9 cellular contexts compared by ENCODE assay signal in genomic region chr4:8269535-8270417, GRCh38. TPM values are rescaled to one million over a fixed set of nuclear protein-coding genes. Genes with fewer than 3 reads are reported as not detected.
DNase-seq lines count a peak whose midpoint lies in the region; ATAC-seq and TF ChIP-seq lines count a peak whose summit lies in the region.
"Had no signal": no experiment of that assay in that cellular context is flagged by ENCODE, and none has a peak within 500 bp of the region (broad histone marks: within the 10 kb centered on the region; RNA-seq: fewer than 3 reads in every experiment).

TSS of gene HTRA3 (plus strand) at chr4:8269754. CDS start at chr4:8269969, 215 bp downstream.

- intact Hi-C loops in dendritic cell treated with granulocyte-macrophage colony-stimulating factor and Interleukin-4, amounts not matched to agents 40 ng/mL and 50 ng/mL, for 4 days (cut with micrococcal nuclease), result no loop called here
- intact Hi-C loops in transverse colon (cut with DNase I; ENCODE audit: low total_unique reads), result loop anchor here (5.0 kb wide), 1 partner anchor 123 kb away; no protein-coding TSS in a partner anchor

- no peaks in the 10 kb centered on the region for H3K36me3 Mint-ChIP-seq in dendritic cell treated with granulocyte-macrophage colony-stimulating factor and Interleukin-4, amounts not matched to agents 40 ng/mL and 50 ng/mL, for 4 days (ENCODE audit: low read depth)

- H3K4me1 Mint-ChIP-seq in dendritic cell treated with granulocyte-macrophage colony-stimulating factor and Interleukin-4, amounts not matched to agents 40 ng/mL and 50 ng/mL, for 4 days (ENCODE audit: low read depth), result peaks cover 38% of the 10 kb centered on the region

- H3K4me3 ChIP-seq in lung, result peak within 1 kb of the TSS; percentile 22
- H3K4me3 ChIP-seq in transverse colon, result peak within 1 kb of the TSS; percentile 29 to 47 (median 38)

- ATAC-seq in lung (ENCODE audit: insufficient read depth, low FRiP score), result no peak

- no peak within 1 kb of the TSS for H3K27ac Mint-ChIP-seq in dendritic cell treated with granulocyte-macrophage colony-stimulating factor and Interleukin-4, amounts not matched to agents 40 ng/mL and 50 ng/mL, for 4 days

- TF ChIP-seq CTCF in lung (IDR thresholded peaks at IDR 0.05; ENCODE audit: control extremely low read depth, extremely low read depth) (no peak), transverse colon (IDR thresholded peaks at IDR 0.05) (no peak)

- H3K36me3 ChIP-seq in lung (ENCODE audit: control insufficient read depth in 2 of 2, insufficient read depth in 2 of 2, low read length in 2 of 2) (no peaks in the 10 kb centered on the region), transverse colon (no peaks in the 10 kb centered on the region)

- H3K4me3 Mint-ChIP-seq in dendritic cell treated with granulocyte-macrophage colony-stimulating factor and Interleukin-4, amounts not matched to agents 40 ng/mL and 50 ng/mL, for 4 days, result peak within 1 kb of the TSS; percentile 69

- DNase-seq in NCI-H1417 (lab: John Stamatoyannopoulos, UW) (peak in 2 of 3 experiments; percentile 56 to 57), NCI-H1417 treated with DMSO at 0.1 percent for 48 hours (lab: John Stamatoyannopoulos, UW) (no peak), lung (ENCODE audit: low spot score) (no peak), transverse colon (peak; percentile 35), COLO829 (ENCODE audit: low spot score) (no peak), OCI-M2 (lab: John Stamatoyannopoulos, UW; ENCODE audit: unreplicated experiment) (no peak), superior temporal gyrus (ENCODE audit: extremely low spot score) (no peak)

- peak within 1 kb of the TSS in 1 of 2 donors; percentile 45 for H3K27ac ChIP-seq in lung (ENCODE audit: low read depth in 1 of 2, low read length in 1 of 2)
- peak within 1 kb of the TSS; percentile 58 to 83 (median 73) for H3K27ac ChIP-seq in transverse colon

- 1 to 2% methylated on average over 100 to 111 of the region's 111 CpGs for WGBS in lung, 2 donors
- 5% methylated on average over 73 of the region's 111 CpGs; no CpG with 5 or more reads in 1 of the 2 donors for whole genome bisulfite sequencing in transverse colon (ENCODE audit: low coverage in 1 of 2), 2 donors

- TF ChIP-seq POLR2A in transverse colon (IDR thresholded peaks at IDR 0.05), result no peak

- TF ChIP-seq EP300 in transverse colon (IDR thresholded peaks at IDR 0.05; ENCODE audit: low read depth), result no peak

- no peaks in the 10 kb centered on the region for H3K9me3 ChIP-seq in lung (ENCODE audit: control insufficient read depth in 2 of 2, insufficient read depth in 1 of 2, low read length in 1 of 2)
- H3K9me3 ChIP-seq in transverse colon, result no peaks in the 10 kb centered on the region

- in situ Hi-C loops in transverse colon (cut with MboI; ENCODE audit: low pct_ligation_motif_present in 1 of 4, low pct_unique_long_range_greater_than_20kb in 1 of 4, low sequenced_read_pairs in 3 of 4), result no loop called here

- H3K27me3 Mint-ChIP-seq in dendritic cell treated with granulocyte-macrophage colony-stimulating factor and Interleukin-4, amounts not matched to agents 40 ng/mL and 50 ng/mL, for 4 days, result peaks cover 42% of the 10 kb centered on the region

- H3K4me1 ChIP-seq in lung (ENCODE audit: control insufficient read depth in 2 of 2, insufficient read depth in 2 of 2, low read length in 2 of 2), result peaks cover 0 to 4% of the 10 kb centered on the region in 2 donors
- H3K4me1 ChIP-seq in transverse colon, result peaks cover 3 to 34% (median 19%) of the 10 kb centered on the region in 4 donors

- H3K27me3 ChIP-seq in lung (ENCODE audit: control insufficient read depth, insufficient read depth) (no peaks in the 10 kb centered on the region), transverse colon (peaks cover 28% of the 10 kb centered on the region)

- no peaks in the 10 kb centered on the region for H3K9me3 Mint-ChIP-seq in dendritic cell treated with granulocyte-macrophage colony-stimulating factor and Interleukin-4, amounts not matched to agents 40 ng/mL and 50 ng/mL, for 4 days

RNA-seq across cellular contexts. Expression of gene HTRA3, which starts in this region (rescaled TPM):
- total RNA-seq in lung, result 10 to 100 TPM; 16.9 to 18.6 TPM
- polyA plus RNA-seq in lung, result 10 to 100 TPM in 1 of 2 donors, 1 to 10 TPM in 1; 9.5 to 23.5 TPM
- total RNA-seq in transverse colon, result 10 to 100 TPM in 1 of 4 donors, 1 to 10 TPM in 3; 1.5 to 11.9 (median 6.5) TPM
- total RNA-seq: T-helper 2 cell treated with Interferon-gamma antibody and Interleukin-4, amounts not matched to agents 100 ng/mL and 5 ng/mL, for 36 hours had no signal

Comparison
In these comparisons a context has a peak if more than half of its experiments do, and no peak if none do; other contexts are left out.
1. DNase-seq: peak in NCI-H1417 (2 of 3) and transverse colon (single experiment); none in NCI-H1417 treated with DMSO at 0.1 percent for 48 hours (single experiment), lung (single experiment), COLO829 (single experiment), OCI-M2 (single experiment) and superior temporal gyrus (single experiment).